In the genomic region with DNA sequence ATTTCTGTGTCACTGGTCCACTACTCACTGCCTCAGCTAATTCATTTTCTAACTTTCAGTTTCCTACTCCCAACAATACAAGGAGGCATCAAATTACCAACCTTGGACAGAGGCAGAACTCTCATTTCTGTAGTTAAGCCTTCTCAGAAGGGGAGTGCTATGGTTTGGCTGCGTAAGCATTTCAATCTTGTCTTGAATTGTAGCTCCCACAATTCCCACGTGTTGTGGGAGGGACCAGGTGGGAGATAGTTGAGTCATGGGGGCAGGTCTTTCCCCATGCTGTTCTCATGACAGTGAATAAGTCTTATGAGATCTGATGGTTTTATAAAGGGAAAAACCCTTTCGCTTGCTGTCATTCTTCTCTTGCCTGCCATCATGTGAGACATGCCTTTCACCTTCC, we compare ENCODE assay signal across 11 cellular contexts. TPM values are rescaled to one million over a fixed set of nuclear protein-coding genes. Genes with fewer than 3 reads are reported as not detected.
DNase-seq lines count a peak whose midpoint lies in the region; ATAC-seq and TF ChIP-seq lines count a peak whose summit lies in the region.
"Had no signal": no experiment of that assay in that cellular context is flagged by ENCODE, and none has a peak within 500 bp of the region (broad histone marks: within the 10 kb centered on the region; RNA-seq: fewer than 3 reads in every experiment).

No MANE protein-coding gene starts in this region.

- H3K4me1 ChIP-seq in vagina, result no peaks in the 10 kb centered on the region
- H3K4me1 ChIP-seq in psoas muscle, result no peaks in the 10 kb centered on the region
- H3K4me1 ChIP-seq: heart left ventricle had no signal

- H3K36me3 ChIP-seq in vagina (no peaks in the 10 kb centered on the region), psoas muscle (ENCODE audit: insufficient read depth in 1 of 2, low read depth in 1 of 2) (no peaks in the 10 kb centered on the region)
- H3K36me3 ChIP-seq: heart left ventricle, neutrophil had no signal

- no peak for TF ChIP-seq POLR2A in vagina (IDR thresholded peaks at IDR 0.05)

- H3K27me3 ChIP-seq in vagina (no peaks in the 10 kb centered on the region), psoas muscle (ENCODE audit: insufficient read depth in 3 of 3, low read length in 2 of 3) (peaks cover 0 to 4% (median 3%) of the 10 kb centered on the region in 3 donors)

- H3K9me3 ChIP-seq in vagina (no peaks in the 10 kb centered on the region), psoas muscle (no peaks in the 10 kb centered on the region)
- H3K9me3 ChIP-seq: neutrophil had no signal

- TF ChIP-seq CTCF in vagina (IDR thresholded peaks at IDR 0.05) (no peak), psoas muscle (IDR thresholded peaks at IDR 0.05) (no peak)

- H3K4me3 ChIP-seq in vagina (no peak overlapping the region), psoas muscle (no peak overlapping the region)
- H3K4me3 ChIP-seq: heart left ventricle had no signal

- 18 to 31% (median 23%) methylated on average over 3 of the region's 3 CpGs for WGBS in psoas muscle, 3 donors

- intact Hi-C loops in vagina (cut with DNase I), result no loop called here
- intact Hi-C loops in psoas muscle (cut with DNase I), result no loop called here

- ATAC-seq in GM18511 (IDR thresholded peaks at IDR 0.05; ENCODE audit: unreplicated experiment) (peak; percentile 70), GM21619 (IDR thresholded peaks at IDR 0.05; ENCODE audit: unreplicated experiment) (peak; percentile 83), psoas muscle (no peak)
- ATAC-seq: heart left ventricle had no signal

- DNase-seq in NCI-H226, result peak; percentile 8
- DNase-seq in stimulated activated CD4-positive, alpha-beta T cell treated with anti-CD3 and anti-CD28 coated beads, Interleukin-12 subunit alpha, Interleukin-12 subunit beta, amount 100 ng/mL, for 24 hours (ENCODE audit: low read depth in 2 of 2), result peak; percentile 28 to 53
- DNase-seq in NCI-H1092 (lab: John Stamatoyannopoulos, UW), result no peak
- no peak for DNase-seq in vagina (ENCODE audit: extremely low spot score in 2 of 2)
- no peak for DNase-seq in psoas muscle
- DNase-seq in HT-29 (ENCODE audit: low spot score), result no peak
- DNase-seq: heart left ventricle, NCI-H2081 had no signal

- no peak overlapping the region for H3K27ac ChIP-seq in vagina
- H3K27ac ChIP-seq in psoas muscle, result no peak overlapping the region
- H3K27ac ChIP-seq: heart left ventricle, neutrophil had no signal

RNA-seq across cellular contexts. Expression of gene HLA-DRA, which starts 22.9 kb away (rescaled TPM):
- total RNA-seq in vagina, result 158 TPM
- total RNA-seq in psoas muscle, result 10 to 100 TPM; 19.9 to 90.0 (median 61.9) TPM
- polyA plus RNA-seq in psoas muscle, result 10 to 100 TPM; 32.0 to 43.0 (median 35.3) TPM
- not detected in 2 replicates for total RNA-seq in HT-29 (2014; rRNA removed; shearing (Covaris generic))

RNA-seq across cellular contexts. Expression of gene BTNL2, which starts 55.6 kb away (rescaled TPM):
- total RNA-seq in vagina (not detected), psoas muscle (not detected)
- polyA plus RNA-seq in psoas muscle, result not detected
- not detected in 2 replicates for total RNA-seq in HT-29 (2014; rRNA removed; shearing (Covaris generic))
- total RNA-seq: heart left ventricle had no signal
- polyA plus RNA-seq: heart left ventricle had no signal

Comparison
In these comparisons a context has a peak if more than half of its experiments do, and no peak if none do; other contexts are left out.
1. ATAC-seq: peak in GM18511 (single experiment) and GM21619 (single experiment); none in psoas muscle (0 of 4).
2. DNase-seq: peak in NCI-H226 (single experiment) and stimulated activated CD4-positive, alpha-beta T cell treated with anti-CD3 and anti-CD28 coated beads, Interleukin-12 subunit alpha, Interleukin-12 subunit beta, amount 100 ng/mL, for 24 hours (2 of 2); none in NCI-H1092 (single experiment), vagina (0 of 2), psoas muscle (0 of 2) and HT-29 (single experiment).
3. RNA of gene HLA-DRA, which starts 22.9 kb away (total RNA-seq): 158 TPM in vagina (single experiment) and 19.9 to 90.0 TPM in psoas muscle; not detected in HT-29; every median in the first group is over 10 times any median in the second.